Comparison of ENCODE assay signal across 1 cellular context in genomic region chr17:21375162-21375560, GRCh38.
TF ChIP-seq lines count a peak whose summit lies in the region.

No MANE protein-coding gene starts in this region.

TF ChIP-seq in WTC11, 78 proteins besides CTCF, POLR2A, EP300 and RAD21 (continued from another document):
- no peak for TF ChIP-seq IRF1 (CRISPR knock-in tag; IDR thresholded peaks at IDR 0.05)
